ENCODE assay signal across 17 cellular contexts in the genomic region with DNA sequence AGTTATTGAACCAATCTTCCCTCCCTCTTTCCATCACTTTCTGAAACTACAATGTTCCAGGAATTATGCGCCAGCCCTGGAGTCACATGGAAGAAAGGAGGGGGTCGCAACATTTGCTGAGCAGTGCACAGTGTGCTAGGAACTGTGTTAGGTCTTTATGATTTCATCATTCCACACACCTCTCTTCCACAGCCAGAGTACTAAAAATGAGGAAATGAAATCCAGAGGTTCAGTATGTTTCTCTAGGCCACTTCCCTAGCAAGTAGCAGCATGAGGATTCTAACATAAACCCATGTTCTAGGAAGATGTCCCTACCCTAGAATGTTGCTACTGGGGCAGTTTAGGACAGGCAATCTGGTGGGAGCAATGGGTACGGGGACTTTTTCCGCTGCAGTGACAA.
DNase-seq lines count a peak whose midpoint lies in the region; ATAC-seq and TF ChIP-seq lines count a peak whose summit lies in the region.
"Had no signal": no experiment of that assay in that cellular context is flagged by ENCODE, and none has a peak within 500 bp of the region (broad histone marks: within the 10 kb centered on the region; RNA-seq: fewer than 3 reads in every experiment).

No MANE protein-coding gene starts in this region.

- H3K4me1 ChIP-seq in adipocyte (ENCODE audit: control insufficient read depth, insufficient read depth, low read length) = peaks cover 33% of the 10 kb centered on the region
- peaks cover 0 to 47% (median 25%) of the 10 kb centered on the region in 4 donors for H3K4me1 ChIP-seq in stomach

- no peaks in the 10 kb centered on the region for H3K9me3 Mint-ChIP-seq in stimulated activated naive CD8-positive, alpha-beta T cell treated with anti-CD3 and anti-CD28 coated beads, Interleukin-15, Interleukin-2, amounts not matched to agents 100 ng/mL and 50 ng/mL, for 24 hours
- H3K9me3 Mint-ChIP-seq in stimulated activated naive CD8-positive, alpha-beta T cell treated with anti-CD3 and anti-CD28 coated beads, Interleukin-15, amount 100 ng/mL, for 72 hours = no peaks in the 10 kb centered on the region
- H3K9me3 Mint-ChIP-seq in naive B cell = no peaks in the 10 kb centered on the region

- peaks cover 69% of the 10 kb centered on the region for H3K4me1 Mint-ChIP-seq in stimulated activated naive CD8-positive, alpha-beta T cell treated with anti-CD3 and anti-CD28 coated beads, Interleukin-15, Interleukin-2, amounts not matched to agents 100 ng/mL and 50 ng/mL, for 24 hours (ENCODE audit: low read depth)
- H3K4me1 Mint-ChIP-seq in stimulated activated naive CD8-positive, alpha-beta T cell treated with anti-CD3 and anti-CD28 coated beads, Interleukin-15, amount 100 ng/mL, for 72 hours = peaks cover 60% of the 10 kb centered on the region
- peaks cover 35 to 45% (median 44%) of the 10 kb centered on the region in 3 donors for H3K4me1 Mint-ChIP-seq in naive B cell

- peak overlapping the region in 1 of 5 donors; percentile 19 for H3K27ac ChIP-seq in stomach

- H3K4me3 ChIP-seq in adipocyte (ENCODE audit: low read length) (no peak overlapping the region), stomach (no peak overlapping the region)
- H3K4me3 ChIP-seq: thoracic aorta had no signal

- no peak overlapping the region for H3K9ac ChIP-seq in adipocyte (ENCODE audit: low read length)

- no peak for TF ChIP-seq EP300 in stomach (IDR thresholded peaks at IDR 0.05)

- 69 to 91% (median 90%) methylated on average over 4 of the region's 4 CpGs for WGBS in stomach, 5 donors

- intact Hi-C loops in stomach (cut with DNase I; ENCODE audit: low total_unique reads) = no loop called here

- ATAC-seq in stimulated activated naive CD8-positive, alpha-beta T cell treated with anti-CD3 and anti-CD28 coated beads, Interleukin-15, amount 100 ng/mL, for 72 hours = no peak
- no peak for ATAC-seq in naive B cell (ENCODE audit: low read depth in 2 of 2)
- ATAC-seq: activated CD8-positive, alpha-beta memory T cell treated with anti-CD3 and anti-CD28 coated beads, Interleukin-2, amount 10 ng/mL, durations not matched to agents 7 days and 5 days had no signal

- no peak for DNase-seq in stimulated activated naive CD8-positive, alpha-beta T cell treated with anti-CD3 and anti-CD28 coated beads, Interleukin-15, amount 100 ng/mL, for 72 hours
- DNase-seq in adipocyte (ENCODE audit: low read depth) = peak; percentile 31
- DNase-seq in naive B cell = no peak
- DNase-seq in stomach = no peak
- DNase-seq in GOT3 (lab: John Stamatoyannopoulos, UW) = no peak
- no peak for DNase-seq in amygdala (lab: John Stamatoyannopoulos, UW)
- no peak for DNase-seq in NCI-H146 treated with DMSO at 0.1 percent for 48 hours (lab: John Stamatoyannopoulos, UW; ENCODE audit: unreplicated experiment)
- DNase-seq: activated CD8-positive, alpha-beta memory T cell treated with anti-CD3 and anti-CD28 coated beads, Interleukin-2, amount 10 ng/mL, durations not matched to agents 7 days and 5 days; DMS53; left cardiac atrium; NCI-H146; NCI-H526; occipital lobe; stimulated activated CD4-positive, alpha-beta T cell treated with anti-CD3 and anti-CD28 coated beads, Interleukin-12 subunit alpha, Interleukin-12 subunit beta, amount 100 ng/mL, for 4 hours had no signal

- no peaks in the 10 kb centered on the region for H3K27me3 Mint-ChIP-seq in stimulated activated naive CD8-positive, alpha-beta T cell treated with anti-CD3 and anti-CD28 coated beads, Interleukin-15, Interleukin-2, amounts not matched to agents 100 ng/mL and 50 ng/mL, for 24 hours
- H3K27me3 Mint-ChIP-seq in stimulated activated naive CD8-positive, alpha-beta T cell treated with anti-CD3 and anti-CD28 coated beads, Interleukin-15, amount 100 ng/mL, for 72 hours = no peaks in the 10 kb centered on the region
- H3K27me3 Mint-ChIP-seq in naive B cell = no peaks in the 10 kb centered on the region
- H3K27me3 Mint-ChIP-seq: activated CD8-positive, alpha-beta memory T cell treated with anti-CD3 and anti-CD28 coated beads, Interleukin-2, amount 10 ng/mL, durations not matched to agents 7 days and 5 days; activated naive CD8-positive, alpha-beta T cell had no signal

- H3K36me3 Mint-ChIP-seq in stimulated activated naive CD8-positive, alpha-beta T cell treated with anti-CD3 and anti-CD28 coated beads, Interleukin-15, Interleukin-2, amounts not matched to agents 100 ng/mL and 50 ng/mL, for 24 hours (ENCODE audit: low read depth) = no peaks in the 10 kb centered on the region
- H3K36me3 Mint-ChIP-seq in naive B cell = peaks cover 0 to 13% of the 10 kb centered on the region in 2 donors
- H3K36me3 Mint-ChIP-seq: activated naive CD8-positive, alpha-beta T cell had no signal

- H3K4me3 Mint-ChIP-seq in stimulated activated naive CD8-positive, alpha-beta T cell treated with anti-CD3 and anti-CD28 coated beads, Interleukin-15, Interleukin-2, amounts not matched to agents 100 ng/mL and 50 ng/mL, for 24 hours = no peak overlapping the region
- no peak overlapping the region for H3K4me3 Mint-ChIP-seq in stimulated activated naive CD8-positive, alpha-beta T cell treated with anti-CD3 and anti-CD28 coated beads, Interleukin-15, amount 100 ng/mL, for 72 hours
- H3K4me3 Mint-ChIP-seq in naive B cell = no peak overlapping the region
- H3K4me3 Mint-ChIP-seq: activated CD8-positive, alpha-beta memory T cell treated with anti-CD3 and anti-CD28 coated beads, Interleukin-2, amount 10 ng/mL, durations not matched to agents 7 days and 5 days; activated naive CD8-positive, alpha-beta T cell had no signal

- peak overlapping the region; percentile 52 for H3K27ac Mint-ChIP-seq in stimulated activated naive CD8-positive, alpha-beta T cell treated with anti-CD3 and anti-CD28 coated beads, Interleukin-15, Interleukin-2, amounts not matched to agents 100 ng/mL and 50 ng/mL, for 24 hours
- no peak overlapping the region for H3K27ac Mint-ChIP-seq in stimulated activated naive CD8-positive, alpha-beta T cell treated with anti-CD3 and anti-CD28 coated beads, Interleukin-15, amount 100 ng/mL, for 72 hours
- H3K27ac Mint-ChIP-seq in naive B cell = peak overlapping the region in 4 of 6 donors; percentile 54 to 86 (median 69)
- H3K27ac Mint-ChIP-seq: activated CD8-positive, alpha-beta memory T cell treated with anti-CD3 and anti-CD28 coated beads, Interleukin-2, amount 10 ng/mL, durations not matched to agents 7 days and 5 days; activated naive CD8-positive, alpha-beta T cell had no signal

- H3K27me3 ChIP-seq in adipocyte (replicated peaks; ENCODE audit: control insufficient read depth, insufficient read depth, low read length) (no peaks in the 10 kb centered on the region), stomach (no peaks in the 10 kb centered on the region)

- TF ChIP-seq CTCF in stomach (IDR thresholded peaks at IDR 0.05) = no peak

- H3K36me3 ChIP-seq in adipocyte (ENCODE audit: control insufficient read depth, insufficient read depth, low read length, severe bottlenecking) (no peaks in the 10 kb centered on the region), stomach (no peaks in the 10 kb centered on the region)
- H3K36me3 ChIP-seq: thoracic aorta had no signal

- no peak for TF ChIP-seq POLR2A in stomach (IDR thresholded peaks at IDR 0.05)

- H3K9me3 ChIP-seq in adipocyte (ENCODE audit: control insufficient read depth, low read length) (no peaks in the 10 kb centered on the region), stomach (no peaks in the 10 kb centered on the region)
- H3K9me3 ChIP-seq: thoracic aorta had no signal

Comparison
In these comparisons a context has a peak if more than half of its experiments do, and no peak if none do; other contexts are left out.
1. H3K27ac Mint-ChIP-seq: peak in stimulated activated naive CD8-positive, alpha-beta T cell treated with anti-CD3 and anti-CD28 coated beads, Interleukin-15, Interleukin-2, amounts not matched to agents 100 ng/mL and 50 ng/mL, for 24 hours (single experiment) and naive B cell (4 of 6); none in stimulated activated naive CD8-positive, alpha-beta T cell treated with anti-CD3 and anti-CD28 coated beads, Interleukin-15, amount 100 ng/mL, for 72 hours (0 of 2).